14 cellular contexts compared by ENCODE assay signal in genomic region chr1:224548676-224549075, GRCh38.
DNase-seq lines count a peak whose midpoint lies in the region; ATAC-seq and TF ChIP-seq lines count a peak whose summit lies in the region.
"Had no signal": no experiment of that assay in that cellular context is flagged by ENCODE, and none has a peak within 500 bp of the region (broad histone marks: within the 10 kb centered on the region; RNA-seq: fewer than 3 reads in every experiment).

No MANE protein-coding gene starts in this region.

- H3K79me2 ChIP-seq in DND-41 (ENCODE audit: insufficient read depth, low read length) (no peaks in the 10 kb centered on the region), PC-3 (ENCODE audit: low read length) (no peaks in the 10 kb centered on the region)

- H3K9me3 ChIP-seq in DND-41 (ENCODE audit: insufficient read depth, low read length, severe bottlenecking) (no peaks in the 10 kb centered on the region), PC-3 (ENCODE audit: low read length) (no peaks in the 10 kb centered on the region)
- H3K9me3 ChIP-seq: Caco-2 had no signal

- no peaks in the 10 kb centered on the region for H3K36me3 ChIP-seq in DND-41 (ENCODE audit: insufficient read depth, low read length)
- no peaks in the 10 kb centered on the region for H3K36me3 ChIP-seq in PC-3 (ENCODE audit: low read depth, low read length)

- no peaks in the 10 kb centered on the region for H3K9me2 ChIP-seq in PC-3 (replicated peaks; ENCODE audit: low read length)

- H3K36me3 Mint-ChIP-seq in activated T-cell treated with anti-CD3 and anti-CD28 coated beads, Interleukin-2, amount 50 U/mL, for 72 hours (ENCODE audit: insufficient read depth in 2 of 2): no peaks in the 10 kb centered on the region
- no peaks in the 10 kb centered on the region for H3K36me3 Mint-ChIP-seq in stimulated activated effector memory CD8-positive, alpha-beta T cell treated with anti-CD3 and anti-CD28 coated beads, Interleukin-12 subunit alpha, Interleukin-12 subunit beta, amount 100 ng/mL, for 72 hours
- H3K36me3 Mint-ChIP-seq: IgD-negative memory B cell had no signal

- H3K4me3 ChIP-seq in DND-41 (ENCODE audit: low read depth in 1 of 2, low read length in 2 of 2) (no peak overlapping the region), PC-3 (ENCODE audit: low read length) (no peak overlapping the region)

- H3K4me1 ChIP-seq in DND-41 (ENCODE audit: insufficient read depth, low read length) (peaks cover 17% of the 10 kb centered on the region), PC-3 (ENCODE audit: insufficient read depth, low read length) (peaks cover 17% of the 10 kb centered on the region)
- H3K4me1 ChIP-seq: Caco-2 had no signal

- H3K9ac ChIP-seq in DND-41 (ENCODE audit: low read depth, low read length) (no peak overlapping the region), PC-3 (ENCODE audit: low read length) (no peak overlapping the region)

- no peaks in the 10 kb centered on the region for H3F3A ChIP-seq in PC-3 (ENCODE audit: low read length, unreplicated experiment)

- intact Hi-C loops in PC-3 (cut with micrococcal nuclease): no loop called here

- CTCF ChIA-PET in PC-3 (lab: Charles Lee): no interaction called here

- no peak for DNase-seq in activated T-cell treated with anti-CD3 and anti-CD28 coated beads, Interleukin-2, amount 50 U/mL, for 72 hours
- no peak for DNase-seq in activated T-cell treated with anti-CD3 and anti-CD28 coated beads, Interleukin-2, amount 50 U/mL, for 48 hours
- DNase-seq in DND-41 (no peak), PC-3 (no peak), SW 1271 (lab: John Stamatoyannopoulos, UW) (no peak)
- no peak for DNase-seq in stimulated activated effector memory CD8-positive, alpha-beta T cell treated with anti-CD3 and anti-CD28 coated beads, Interleukin-12 subunit alpha, Interleukin-12 subunit beta, amount 100 ng/mL, for 72 hours (ENCODE audit: low spot score in 2 of 2)
- DNase-seq: ACHN; Caco-2; CD4-positive, alpha-beta T cell; GDM1; H9 had no signal

- peak; percentile 38 to 59 for ATAC-seq in activated T-cell treated with anti-CD3 and anti-CD28 coated beads, Interleukin-2, amount 50 U/mL, for 72 hours (replicated peaks in 1 of 2)
- ATAC-seq in DND-41 (ENCODE audit: insufficient read depth, low read depth) (peak; percentile 15; the same call in 1 of the 3 replicates), PC-3 (0 out of 2 replicates have a peak, but pooled peaks have one; percentile 20), GM18861 (IDR thresholded peaks at IDR 0.05; ENCODE audit: unreplicated experiment) (no peak)
- peak; percentile 8 for ATAC-seq in stimulated activated effector memory CD8-positive, alpha-beta T cell treated with anti-CD3 and anti-CD28 coated beads, Interleukin-12 subunit alpha, Interleukin-12 subunit beta, amount 100 ng/mL, for 72 hours

- POLR2A ChIA-PET in PC-3 (lab: Charles Lee; ENCODE audit: unreplicated experiment): no interaction called here

- no peak overlapping the region for H3K27ac Mint-ChIP-seq in activated T-cell treated with anti-CD3 and anti-CD28 coated beads, Interleukin-2, amount 50 U/mL, for 72 hours
- no peak overlapping the region for H3K27ac Mint-ChIP-seq in stimulated activated effector memory CD8-positive, alpha-beta T cell treated with anti-CD3 and anti-CD28 coated beads, Interleukin-12 subunit alpha, Interleukin-12 subunit beta, amount 100 ng/mL, for 72 hours
- H3K27ac Mint-ChIP-seq: CD4-positive, alpha-beta T cell; H9; IgD-negative memory B cell had no signal

- H3K27me3 ChIP-seq in DND-41 (ENCODE audit: insufficient read depth, low read length, poor library complexity) (no peaks in the 10 kb centered on the region), PC-3 (ENCODE audit: low read length) (no peaks in the 10 kb centered on the region)

- no peak overlapping the region for H3K4me3 Mint-ChIP-seq in activated T-cell treated with anti-CD3 and anti-CD28 coated beads, Interleukin-2, amount 50 U/mL, for 72 hours
- H3K4me3 Mint-ChIP-seq in stimulated activated effector memory CD8-positive, alpha-beta T cell treated with anti-CD3 and anti-CD28 coated beads, Interleukin-12 subunit alpha, Interleukin-12 subunit beta, amount 100 ng/mL, for 72 hours: no peak overlapping the region
- H3K4me3 Mint-ChIP-seq: CD4-positive, alpha-beta T cell; H9; IgD-negative memory B cell had no signal

- peaks cover 13% of the 10 kb centered on the region for H3K27me3 Mint-ChIP-seq in activated T-cell treated with anti-CD3 and anti-CD28 coated beads, Interleukin-2, amount 50 U/mL, for 72 hours (ENCODE audit: low read depth)

- TF ChIP-seq CTCF in DND-41 (IDR thresholded peaks at IDR 0.05; ENCODE audit: borderline replicate concordance, extremely low read depth, low read length, poor library complexity, severe bottlenecking): no peak
- no peak for TF ChIP-seq CTCF in PC-3 (conservative IDR thresholded peaks at IDR 0.05; ENCODE audit: low read depth, low read length)

- H3K27ac ChIP-seq in DND-41 (ENCODE audit: low read length): no peak overlapping the region
- no peak overlapping the region for H3K27ac ChIP-seq in PC-3 (ENCODE audit: low read length)
- H3K27ac ChIP-seq: C4-2B had no signal

- H3K9me3 Mint-ChIP-seq in activated T-cell treated with anti-CD3 and anti-CD28 coated beads, Interleukin-2, amount 50 U/mL, for 72 hours: no peaks in the 10 kb centered on the region
- no peaks in the 10 kb centered on the region for H3K9me3 Mint-ChIP-seq in stimulated activated effector memory CD8-positive, alpha-beta T cell treated with anti-CD3 and anti-CD28 coated beads, Interleukin-12 subunit alpha, Interleukin-12 subunit beta, amount 100 ng/mL, for 72 hours
- H3K9me3 Mint-ChIP-seq: CD4-positive, alpha-beta T cell; IgD-negative memory B cell had no signal

- no peak overlapping the region for H3K4me2 ChIP-seq in DND-41 (ENCODE audit: insufficient read depth, low read length)
- H3K4me2 ChIP-seq in PC-3 (ENCODE audit: low read length): no peak overlapping the region

- H4K20me1 ChIP-seq in DND-41 (ENCODE audit: insufficient read depth, low read length) (no peaks in the 10 kb centered on the region), PC-3 (ENCODE audit: low read length) (no peaks in the 10 kb centered on the region)

- peaks cover 6% of the 10 kb centered on the region for H3K4me1 Mint-ChIP-seq in activated T-cell treated with anti-CD3 and anti-CD28 coated beads, Interleukin-2, amount 50 U/mL, for 72 hours (ENCODE audit: low read depth)
- peaks cover 2% of the 10 kb centered on the region for H3K4me1 Mint-ChIP-seq in stimulated activated effector memory CD8-positive, alpha-beta T cell treated with anti-CD3 and anti-CD28 coated beads, Interleukin-12 subunit alpha, Interleukin-12 subunit beta, amount 100 ng/mL, for 72 hours
- H3K4me1 Mint-ChIP-seq: H9, IgD-negative memory B cell had no signal

- BruUV-seq in PC-3 (replicated peaks; lab: Mats Ljungman, UMichigan): no TSS peak

- H2AFZ ChIP-seq in DND-41 (ENCODE audit: low read depth, low read length) (no peak overlapping the region), PC-3 (ENCODE audit: low read length) (no peak overlapping the region)
